Comparison of ENCODE assay signal across 1 cellular context in genomic region chr1:90973897-90974798, GRCh38.
TF ChIP-seq lines count a peak whose summit lies in the region.

No MANE protein-coding gene starts in this region.

TF ChIP-seq in H1, 55 proteins besides CTCF, POLR2A, EP300 and RAD21:
- no peak for TF ChIP-seq HDAC6 (IDR thresholded peaks at IDR 0.05; ENCODE audit: low read depth, low read length)
- TF ChIP-seq POU5F1 (IDR thresholded peaks at IDR 0.05; ENCODE audit: low read depth, low read length): no peak
- peak; percentile 18; the same call in 1 of the 2 replicates for TF ChIP-seq BACH1 (IDR thresholded peaks at IDR 0.05; ENCODE audit: low read length)
- no peak for TF ChIP-seq SAP30 (IDR thresholded peaks at IDR 0.05; ENCODE audit: insufficient read depth, insufficient replicate concordance, low read length)
- 0 out of 2 replicates have a peak, but pooled peaks have one; percentile 11 for TF ChIP-seq CEBPB (IDR thresholded peaks at IDR 0.05; ENCODE audit: low read depth, low read length)
- 0 out of 4 replicates have a peak, but pooled peaks of 1 of the 2 experiments have one; percentile 35 for TF ChIP-seq HDAC2 (IDR thresholded peaks at IDR 0.05; ENCODE audit: borderline replicate concordance in 1 of 2, low read depth in 2 of 2, low read length in 2 of 2)
- TF ChIP-seq TAF7 (optimal IDR thresholded peaks at IDR 0.05; ENCODE audit: borderline replicate concordance, low read depth, low read length): no peak
- TF ChIP-seq JUND (IDR thresholded peaks at IDR 0.05; ENCODE audit: low read length): peak; percentile 87
- TF ChIP-seq SRF (IDR thresholded peaks at IDR 0.05; ENCODE audit: low read depth, low read length): no peak
- TF ChIP-seq ASH2L (IDR thresholded peaks at IDR 0.05; ENCODE audit: low read length): no peak
- no peak for TF ChIP-seq NANOG (IDR thresholded peaks at IDR 0.05; ENCODE audit: insufficient read depth, low read depth, low read length, poor library complexity, severe bottlenecking)
- TF ChIP-seq MAFK (IDR thresholded peaks at IDR 0.05; ENCODE audit: low read depth, low read length): no peak
- TF ChIP-seq CHD7 (IDR thresholded peaks at IDR 0.05; ENCODE audit: insufficient replicate concordance, low read length): peak; percentile 30
- TF ChIP-seq CHD2 (IDR thresholded peaks at IDR 0.05; ENCODE audit: low read length): no peak
- no peak for TF ChIP-seq CHD1 (IDR thresholded peaks at IDR 0.05; ENCODE audit: low read depth, low read length)
- TF ChIP-seq CTBP2 (IDR thresholded peaks at IDR 0.05; ENCODE audit: borderline replicate concordance, insufficient read depth, insufficient read length, low read length): no peak
- TF ChIP-seq ATF3 (IDR thresholded peaks at IDR 0.05; ENCODE audit: insufficient read depth, low read depth, low read length): no peak
- no peak for TF ChIP-seq ATF2 (IDR thresholded peaks at IDR 0.05; ENCODE audit: low read length)
- TF ChIP-seq FOSL1 (IDR thresholded peaks at IDR 0.05; ENCODE audit: insufficient read depth, low read depth, low read length): no peak
- 0 out of 2 replicates have a peak, but pooled peaks have one; percentile 55 for TF ChIP-seq JUN (IDR thresholded peaks at IDR 0.05; ENCODE audit: low read depth, low read length)
- TF ChIP-seq GABPA (IDR thresholded peaks at IDR 0.05; ENCODE audit: borderline replicate concordance, insufficient read depth, low read length): no peak
